1 cellular context compared by ENCODE assay signal in the genomic region with DNA sequence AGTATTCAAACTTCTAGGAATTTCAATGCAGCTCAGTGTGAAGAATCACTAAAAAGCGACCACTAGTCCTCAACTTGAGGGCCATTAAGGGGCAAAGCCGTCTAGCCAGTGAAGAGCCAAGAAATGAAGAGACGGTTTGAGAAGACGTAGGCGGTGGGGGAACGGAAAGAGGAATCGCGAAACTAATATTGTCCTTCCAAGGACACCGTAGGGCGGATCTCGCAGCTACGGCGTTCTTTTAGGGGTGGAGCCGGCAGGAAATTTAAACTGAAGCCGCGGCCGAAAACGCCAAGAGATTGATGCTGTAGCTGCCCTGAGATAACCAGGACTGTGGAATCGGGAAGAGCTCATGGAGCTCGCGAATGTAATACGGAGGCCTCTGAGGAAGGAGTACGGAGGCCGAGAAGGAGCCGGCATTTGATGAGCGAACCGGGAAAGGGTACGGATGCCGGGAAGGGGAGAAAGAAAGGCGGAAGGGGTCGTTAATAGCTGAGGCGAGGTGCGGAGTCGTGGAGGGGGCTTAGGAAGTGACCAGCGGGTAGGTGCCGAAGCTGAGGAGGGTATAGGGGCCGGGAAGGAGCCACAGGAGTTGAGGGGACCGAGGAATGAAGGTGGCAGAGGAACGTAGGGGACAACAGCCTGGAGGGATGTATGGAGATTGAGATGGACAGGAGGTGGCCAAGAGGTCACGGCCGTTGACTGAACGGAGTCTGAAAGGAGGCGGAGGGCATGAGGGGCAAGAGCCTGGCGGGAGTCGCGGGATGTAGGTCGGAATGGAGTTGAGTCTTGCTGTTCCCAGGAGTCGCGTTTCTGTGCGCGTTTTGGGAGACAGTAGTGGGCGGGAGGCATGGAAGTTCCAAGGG.
TF ChIP-seq lines count a peak whose summit lies in the region.

A gene with protein sequence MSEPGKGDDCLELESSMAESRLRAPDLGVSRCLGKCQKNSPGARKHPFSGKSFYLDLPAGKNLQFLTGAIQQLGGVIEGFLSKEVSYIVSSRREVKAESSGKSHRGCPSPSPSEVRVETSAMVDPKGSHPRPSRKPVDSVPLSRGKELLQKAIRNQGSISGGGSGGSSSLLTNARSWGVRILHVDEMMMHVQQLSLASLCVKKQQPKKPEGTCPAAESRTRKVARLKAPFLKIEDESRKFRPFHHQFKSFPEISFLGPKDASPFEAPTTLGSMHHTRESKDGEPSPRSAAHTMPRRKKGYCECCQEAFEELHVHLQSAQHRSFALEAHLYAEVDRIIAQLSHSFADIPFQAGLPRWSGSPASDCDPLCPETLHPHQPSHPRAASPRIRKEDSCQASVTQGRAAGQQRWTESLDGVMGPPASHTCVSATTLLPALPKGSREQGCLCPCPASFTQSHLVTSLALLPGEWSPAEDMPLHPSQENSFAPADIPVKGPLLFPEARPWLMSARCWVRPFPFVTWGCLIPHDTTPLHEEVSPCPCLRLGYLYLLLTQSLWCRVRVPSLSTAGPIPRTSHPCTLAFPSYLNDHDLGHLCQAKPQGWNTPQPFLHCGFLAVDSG (plus strand): TSS at position 265 of the 863 bp plus-strand sequence. CDS start 156 bp downstream, at position 421.

TF ChIP-seq in HepG2, 621 proteins besides CTCF, POLR2A, EP300 and RAD21 (continued from another document and continues in another):
- TF ChIP-seq, protein P1, sequence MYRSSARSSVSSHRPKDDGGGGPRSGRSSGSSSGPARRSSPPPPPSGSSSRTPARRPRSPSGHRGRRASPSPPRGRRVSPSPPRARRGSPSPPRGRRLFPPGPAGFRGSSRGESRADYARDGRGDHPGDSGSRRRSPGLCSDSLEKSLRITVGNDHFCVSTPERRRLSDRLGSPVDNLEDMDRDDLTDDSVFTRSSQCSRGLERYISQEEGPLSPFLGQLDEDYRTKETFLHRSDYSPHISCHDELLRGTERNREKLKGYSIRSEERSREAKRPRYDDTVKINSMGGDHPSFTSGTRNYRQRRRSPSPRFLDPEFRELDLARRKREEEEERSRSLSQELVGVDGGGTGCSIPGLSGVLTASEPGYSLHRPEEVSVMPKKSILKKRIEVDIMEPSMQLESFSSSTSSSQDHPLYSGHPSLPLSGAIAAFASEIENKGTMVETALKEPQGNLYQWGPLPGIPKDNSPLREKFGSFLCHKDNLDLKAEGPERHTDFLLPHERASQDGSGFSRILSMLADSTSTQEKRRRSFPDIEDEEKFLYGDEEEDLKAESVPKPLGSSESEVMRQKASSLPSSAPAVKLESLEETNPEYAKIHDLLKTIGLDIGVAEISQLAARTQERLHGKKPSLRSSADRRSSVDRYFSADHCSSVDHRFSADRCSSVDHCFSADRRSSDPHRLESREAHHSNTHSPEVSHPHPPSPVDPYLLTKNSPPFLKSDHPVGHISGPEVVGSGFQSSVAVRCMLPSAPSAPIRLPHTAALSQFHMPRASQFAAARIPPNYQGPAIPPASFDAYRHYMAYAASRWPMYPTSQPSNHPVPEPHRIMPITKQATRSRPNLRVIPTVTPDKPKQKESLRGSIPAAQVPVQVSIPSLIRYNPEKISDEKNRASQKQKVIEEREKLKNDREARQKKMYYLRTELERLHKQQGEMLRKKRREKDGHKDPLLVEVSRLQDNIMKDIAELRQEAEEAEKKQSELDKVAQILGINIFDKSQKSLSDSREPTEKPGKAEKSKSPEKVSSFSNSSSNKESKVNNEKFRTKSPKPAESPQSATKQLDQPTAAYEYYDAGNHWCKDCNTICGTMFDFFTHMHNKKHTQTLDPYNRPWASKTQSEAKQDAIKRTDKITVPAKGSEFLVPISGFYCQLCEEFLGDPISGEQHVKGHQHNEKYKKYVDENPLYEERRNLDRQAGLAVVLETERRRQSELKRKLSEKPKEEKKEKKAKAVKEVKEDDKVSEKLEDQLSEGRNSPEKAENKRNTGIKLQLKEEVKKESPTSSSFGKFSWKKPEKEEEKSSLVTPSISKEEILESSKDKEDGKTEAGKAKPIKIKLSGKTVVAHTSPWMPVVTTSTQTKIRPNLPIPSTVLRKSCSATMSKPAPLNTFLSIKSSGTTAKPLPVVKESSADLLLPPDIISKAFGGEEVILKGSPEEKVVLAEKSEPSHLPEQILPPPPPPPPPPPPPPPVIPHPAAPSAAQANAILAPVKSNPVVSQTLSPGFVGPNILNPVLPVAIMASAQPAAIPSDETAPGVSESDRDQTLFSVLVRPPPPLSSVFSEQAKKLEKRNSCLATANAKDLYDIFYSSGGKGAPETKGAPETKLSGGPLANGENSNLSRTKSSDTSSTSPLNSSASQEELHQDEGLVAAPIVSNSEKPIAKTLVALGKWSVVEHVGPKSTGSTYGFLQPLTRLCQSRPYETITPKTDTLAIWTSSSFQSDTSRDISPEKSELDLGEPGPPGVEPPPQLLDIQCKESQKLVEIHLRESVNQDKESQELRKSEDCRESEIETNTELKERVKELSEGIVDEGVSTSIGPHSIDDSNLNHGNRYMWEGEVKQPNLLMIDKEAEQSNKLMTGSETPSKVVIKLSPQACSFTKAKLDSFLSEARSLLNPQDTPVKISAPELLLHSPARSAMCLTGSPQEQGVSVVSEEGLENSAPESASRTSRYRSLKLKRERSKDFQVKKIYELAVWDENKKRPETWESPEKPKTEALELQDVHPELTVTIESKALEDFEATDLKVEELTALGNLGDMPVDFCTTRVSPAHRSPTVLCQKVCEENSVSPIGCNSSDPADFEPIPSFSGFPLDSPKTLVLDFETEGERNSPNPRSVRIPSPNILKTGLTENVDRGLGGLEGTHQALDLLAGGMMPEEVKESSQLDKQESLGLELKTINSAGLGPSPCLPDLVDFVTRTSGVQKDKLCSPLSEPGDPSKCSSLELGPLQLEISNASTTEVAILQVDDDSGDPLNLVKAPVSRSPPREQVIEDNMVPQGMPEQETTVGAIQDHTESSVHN (CRISPR knock-in tag; IDR thresholded peaks at IDR 0.05), result no peak
- peak; percentile 70; the same call in 1 of the 2 replicates for TF ChIP-seq HIVEP1 (CRISPR knock-in tag; IDR thresholded peaks at IDR 0.05)
- TF ChIP-seq MED1 (CRISPR knock-in tag; IDR thresholded peaks at IDR 0.05), result peak; percentile 42; the same call in 1 of the 2 replicates
- TF ChIP-seq, protein P2, sequence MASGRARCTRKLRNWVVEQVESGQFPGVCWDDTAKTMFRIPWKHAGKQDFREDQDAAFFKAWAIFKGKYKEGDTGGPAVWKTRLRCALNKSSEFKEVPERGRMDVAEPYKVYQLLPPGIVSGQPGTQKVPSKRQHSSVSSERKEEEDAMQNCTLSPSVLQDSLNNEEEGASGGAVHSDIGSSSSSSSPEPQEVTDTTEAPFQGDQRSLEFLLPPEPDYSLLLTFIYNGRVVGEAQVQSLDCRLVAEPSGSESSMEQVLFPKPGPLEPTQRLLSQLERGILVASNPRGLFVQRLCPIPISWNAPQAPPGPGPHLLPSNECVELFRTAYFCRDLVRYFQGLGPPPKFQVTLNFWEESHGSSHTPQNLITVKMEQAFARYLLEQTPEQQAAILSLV (CRISPR knock-in tag; IDR thresholded peaks at IDR 0.05; ENCODE audit: borderline replicate concordance), result peak; percentile 19; the same call in 1 of the 2 replicates
- no peak for TF ChIP-seq BRCA1 (CRISPR knock-in tag; IDR thresholded peaks at IDR 0.05)
- peak; percentile 67; the same call in 1 of the 2 replicates for TF ChIP-seq ZNF124 (CRISPR knock-in tag; IDR thresholded peaks at IDR 0.05)
- peak; percentile 53; the same call in 1 of the 2 replicates for TF ChIP-seq ZNF136 (CRISPR knock-in tag; IDR thresholded peaks at IDR 0.05; ENCODE audit: low read depth)
- TF ChIP-seq, protein P3, sequence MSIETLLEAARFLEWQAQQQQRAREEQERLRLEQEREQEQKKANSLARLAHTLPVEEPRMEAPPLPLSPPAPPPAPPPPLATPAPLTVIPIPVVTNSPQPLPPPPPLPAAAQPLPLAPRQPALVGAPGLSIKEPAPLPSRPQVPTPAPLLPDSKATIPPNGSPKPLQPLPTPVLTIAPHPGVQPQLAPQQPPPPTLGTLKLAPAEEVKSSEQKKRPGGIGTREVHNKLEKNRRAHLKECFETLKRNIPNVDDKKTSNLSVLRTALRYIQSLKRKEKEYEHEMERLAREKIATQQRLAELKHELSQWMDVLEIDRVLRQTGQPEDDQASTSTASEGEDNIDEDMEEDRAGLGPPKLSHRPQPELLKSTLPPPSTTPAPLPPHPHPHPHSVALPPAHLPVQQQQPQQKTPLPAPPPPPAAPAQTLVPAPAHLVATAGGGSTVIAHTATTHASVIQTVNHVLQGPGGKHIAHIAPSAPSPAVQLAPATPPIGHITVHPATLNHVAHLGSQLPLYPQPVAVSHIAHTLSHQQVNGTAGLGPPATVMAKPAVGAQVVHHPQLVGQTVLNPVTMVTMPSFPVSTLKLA (IDR thresholded peaks at IDR 0.05), result 0 out of 2 replicates have a peak, but pooled peaks have one; percentile 1
- TF ChIP-seq ZC3H13 (CRISPR knock-in tag; IDR thresholded peaks at IDR 0.05), result peak; percentile 61; the same call in 1 of the 2 replicates
- TF ChIP-seq, protein P4, sequence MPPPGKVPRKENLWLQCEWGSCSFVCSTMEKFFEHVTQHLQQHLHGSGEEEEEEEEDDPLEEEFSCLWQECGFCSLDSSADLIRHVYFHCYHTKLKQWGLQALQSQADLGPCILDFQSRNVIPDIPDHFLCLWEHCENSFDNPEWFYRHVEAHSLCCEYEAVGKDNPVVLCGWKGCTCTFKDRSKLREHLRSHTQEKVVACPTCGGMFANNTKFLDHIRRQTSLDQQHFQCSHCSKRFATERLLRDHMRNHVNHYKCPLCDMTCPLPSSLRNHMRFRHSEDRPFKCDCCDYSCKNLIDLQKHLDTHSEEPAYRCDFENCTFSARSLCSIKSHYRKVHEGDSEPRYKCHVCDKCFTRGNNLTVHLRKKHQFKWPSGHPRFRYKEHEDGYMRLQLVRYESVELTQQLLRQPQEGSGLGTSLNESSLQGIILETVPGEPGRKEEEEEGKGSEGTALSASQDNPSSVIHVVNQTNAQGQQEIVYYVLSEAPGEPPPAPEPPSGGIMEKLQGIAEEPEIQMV (CRISPR knock-in tag; IDR thresholded peaks at IDR 0.05; ENCODE audit: low read depth), result peak; percentile 75; the same call in 1 of the 2 replicates
- TF ChIP-seq, protein P5, sequence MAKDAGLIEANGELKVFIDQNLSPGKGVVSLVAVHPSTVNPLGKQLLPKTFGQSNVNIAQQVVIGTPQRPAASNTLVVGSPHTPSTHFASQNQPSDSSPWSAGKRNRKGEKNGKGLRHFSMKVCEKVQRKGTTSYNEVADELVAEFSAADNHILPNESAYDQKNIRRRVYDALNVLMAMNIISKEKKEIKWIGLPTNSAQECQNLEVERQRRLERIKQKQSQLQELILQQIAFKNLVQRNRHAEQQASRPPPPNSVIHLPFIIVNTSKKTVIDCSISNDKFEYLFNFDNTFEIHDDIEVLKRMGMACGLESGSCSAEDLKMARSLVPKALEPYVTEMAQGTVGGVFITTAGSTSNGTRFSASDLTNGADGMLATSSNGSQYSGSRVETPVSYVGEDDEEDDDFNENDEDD (CRISPR knock-in tag; IDR thresholded peaks at IDR 0.05; ENCODE audit: borderline replicate concordance), result peak; percentile 97
- TF ChIP-seq ZNF354B (CRISPR knock-in tag; IDR thresholded peaks at IDR 0.05), result peak; percentile 66; the same call in 1 of the 2 replicates
- TF ChIP-seq YEATS4 (CRISPR knock-in tag; IDR thresholded peaks at IDR 0.05; ENCODE audit: borderline replicate concordance), result peak; percentile 78
- peak; percentile 96 for TF ChIP-seq ZNF350 (CRISPR knock-in tag; IDR thresholded peaks at IDR 0.05; ENCODE audit: borderline replicate concordance, low read depth)
- no peak for TF ChIP-seq ZNF766 (CRISPR knock-in tag; IDR thresholded peaks at IDR 0.05; ENCODE audit: borderline replicate concordance)
- TF ChIP-seq ZNF451 (CRISPR knock-in tag; IDR thresholded peaks at IDR 0.05), result no peak
- TF ChIP-seq KMT2B (CRISPR knock-in tag; IDR thresholded peaks at IDR 0.05), result peak; percentile 97
- TF ChIP-seq NKX3-1 (CRISPR knock-in tag; IDR thresholded peaks at IDR 0.05), result 0 out of 2 replicates have a peak, but pooled peaks have one; percentile 16
- no peak for TF ChIP-seq ZNF569 (CRISPR knock-in tag; IDR thresholded peaks at IDR 0.05; ENCODE audit: borderline replicate concordance)
- TF ChIP-seq NFKBIZ (CRISPR knock-in tag; IDR thresholded peaks at IDR 0.05), result peak; percentile 66; the same call in 1 of the 2 replicates
- peak; percentile 70; the same call in 1 of the 2 replicates for TF ChIP-seq IRF2 (CRISPR knock-in tag; IDR thresholded peaks at IDR 0.05)
- TF ChIP-seq SMARCE1 (IDR thresholded peaks at IDR 0.05; ENCODE audit: borderline replicate concordance), result no peak
- TF ChIP-seq NONO (IDR thresholded peaks at IDR 0.05), result no peak
- peak; percentile 70 for TF ChIP-seq NONO (CRISPR knock-in tag; conservative IDR thresholded peaks at IDR 0.05)
- peak; percentile 67 for TF ChIP-seq ZBTB20 (CRISPR knock-in tag; IDR thresholded peaks at IDR 0.05; ENCODE audit: borderline replicate concordance, low read depth)
- TF ChIP-seq, protein P6, sequence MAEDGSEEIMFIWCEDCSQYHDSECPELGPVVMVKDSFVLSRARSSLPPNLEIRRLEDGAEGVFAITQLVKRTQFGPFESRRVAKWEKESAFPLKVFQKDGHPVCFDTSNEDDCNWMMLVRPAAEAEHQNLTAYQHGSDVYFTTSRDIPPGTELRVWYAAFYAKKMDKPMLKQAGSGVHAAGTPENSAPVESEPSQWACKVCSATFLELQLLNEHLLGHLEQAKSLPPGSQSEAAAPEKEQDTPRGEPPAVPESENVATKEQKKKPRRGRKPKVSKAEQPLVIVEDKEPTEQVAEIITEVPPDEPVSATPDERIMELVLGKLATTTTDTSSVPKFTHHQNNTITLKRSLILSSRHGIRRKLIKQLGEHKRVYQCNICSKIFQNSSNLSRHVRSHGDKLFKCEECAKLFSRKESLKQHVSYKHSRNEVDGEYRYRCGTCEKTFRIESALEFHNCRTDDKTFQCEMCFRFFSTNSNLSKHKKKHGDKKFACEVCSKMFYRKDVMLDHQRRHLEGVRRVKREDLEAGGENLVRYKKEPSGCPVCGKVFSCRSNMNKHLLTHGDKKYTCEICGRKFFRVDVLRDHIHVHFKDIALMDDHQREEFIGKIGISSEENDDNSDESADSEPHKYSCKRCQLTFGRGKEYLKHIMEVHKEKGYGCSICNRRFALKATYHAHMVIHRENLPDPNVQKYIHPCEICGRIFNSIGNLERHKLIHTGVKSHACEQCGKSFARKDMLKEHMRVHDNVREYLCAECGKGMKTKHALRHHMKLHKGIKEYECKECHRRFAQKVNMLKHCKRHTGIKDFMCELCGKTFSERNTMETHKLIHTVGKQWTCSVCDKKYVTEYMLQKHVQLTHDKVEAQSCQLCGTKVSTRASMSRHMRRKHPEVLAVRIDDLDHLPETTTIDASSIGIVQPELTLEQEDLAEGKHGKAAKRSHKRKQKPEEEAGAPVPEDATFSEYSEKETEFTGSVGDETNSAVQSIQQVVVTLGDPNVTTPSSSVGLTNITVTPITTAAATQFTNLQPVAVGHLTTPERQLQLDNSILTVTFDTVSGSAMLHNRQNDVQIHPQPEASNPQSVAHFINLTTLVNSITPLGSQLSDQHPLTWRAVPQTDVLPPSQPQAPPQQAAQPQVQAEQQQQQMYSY (CRISPR knock-in tag; IDR thresholded peaks at IDR 0.05), result no peak
- peak; percentile 95; the same call in 1 of the 2 replicates for TF ChIP-seq THYN1 (CRISPR knock-in tag; IDR thresholded peaks at IDR 0.05; ENCODE audit: borderline replicate concordance, low read depth)
- no peak; the same call in 1 of the 2 replicates for TF ChIP-seq KDM4B (CRISPR knock-in tag; IDR thresholded peaks at IDR 0.05)
- TF ChIP-seq KLF11 (CRISPR knock-in tag; IDR thresholded peaks at IDR 0.05), result peak; percentile 31; the same call in 1 of the 2 replicates
- TF ChIP-seq NRL (CRISPR knock-in tag; IDR thresholded peaks at IDR 0.05; ENCODE audit: borderline replicate concordance), result peak; percentile 61; the same call in 1 of the 2 replicates
- TF ChIP-seq DR1 (CRISPR knock-in tag; IDR thresholded peaks at IDR 0.05), result peak; percentile 78
- TF ChIP-seq SUZ12 (IDR thresholded peaks at IDR 0.05; ENCODE audit: low read depth, low read length), result no peak
- TF ChIP-seq NR2F6 (IDR thresholded peaks at IDR 0.05), result peak; percentile 58
- peak; percentile 52; the same call in 1 of the 2 replicates for TF ChIP-seq NR2F6 (CRISPR knock-in tag; IDR thresholded peaks at IDR 0.05)
- TF ChIP-seq ZBTB1 (CRISPR knock-in tag; IDR thresholded peaks at IDR 0.05; ENCODE audit: borderline replicate concordance), result no peak
- TF ChIP-seq ZNF598 (CRISPR knock-in tag; IDR thresholded peaks at IDR 0.05; ENCODE audit: borderline replicate concordance), result peak; percentile 46; the same call in 1 of the 2 replicates
